Comparison of ENCODE assay signal across 30 cellular contexts in the genomic region with DNA sequence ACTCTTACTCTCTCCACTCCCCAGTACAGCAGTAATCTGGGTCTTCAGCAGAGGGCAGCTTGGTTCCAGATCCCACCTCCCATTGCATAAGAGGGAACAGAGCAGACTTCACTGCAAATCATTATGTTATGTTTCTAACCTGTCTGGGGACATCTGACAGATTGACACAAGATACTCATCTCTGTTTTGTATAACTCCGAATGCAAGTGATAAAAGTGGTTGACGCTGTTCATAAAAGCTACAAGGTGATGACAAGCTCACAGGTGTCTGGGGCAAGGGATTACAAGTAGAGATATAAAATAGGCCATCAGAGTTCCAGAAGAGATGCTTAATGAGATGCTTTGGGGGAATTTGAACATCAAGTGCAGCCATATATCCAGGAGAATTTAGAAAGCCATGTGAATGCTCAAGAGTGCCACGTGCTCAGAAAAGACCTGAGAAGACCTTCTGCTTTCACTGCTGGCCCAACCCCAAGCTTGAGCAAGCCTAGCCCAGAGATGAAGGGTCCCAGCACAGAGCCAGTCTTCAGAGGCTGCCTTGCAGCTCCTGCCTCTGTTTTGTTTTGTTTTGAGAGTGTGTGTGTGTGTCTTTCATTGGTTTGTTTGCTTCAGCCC.
"Had no signal": no experiment of that assay in that cellular context is flagged by ENCODE, and none has a peak within 500 bp of the region (broad histone marks: within the 10 kb centered on the region; RNA-seq: fewer than 3 reads in every experiment).

No MANE protein-coding gene starts in this region.

- H3K36me3 ChIP-seq: colonic mucosa, esophagus muscularis mucosa, gastroesophageal sphincter, heart right ventricle, ovary, stomach, thyroid gland, vagina had no signal

- H3K4me3 ChIP-seq: colonic mucosa, esophagus muscularis mucosa, gastroesophageal sphincter, heart right ventricle, lung, ovary, smooth muscle cell, stomach, thyroid gland, vagina had no signal

- H3K4me1 Mint-ChIP-seq: naive thymus-derived CD4-positive, alpha-beta T cell; nephron had no signal

- H3K4me2 ChIP-seq: smooth muscle cell had no signal

- H3K27me3 ChIP-seq: colonic mucosa, esophagus muscularis mucosa, foreskin keratinocyte, gastroesophageal sphincter, heart right ventricle, stomach, thyroid gland, vagina had no signal

- H3K27me3 Mint-ChIP-seq: dendritic cell treated with granulocyte-macrophage colony-stimulating factor and Interleukin-4, amounts not matched to agents 40 ng/mL and 50 ng/mL, for 4 days had no signal

- H3K27ac ChIP-seq: colonic mucosa, esophagus muscularis mucosa, foreskin keratinocyte, gastroesophageal sphincter, heart right ventricle, ovary, stomach, thyroid gland, vagina had no signal

- DNase-seq: colonic mucosa; effector CD8-positive, alpha-beta T cell; foreskin keratinocyte; heart right ventricle; hippocampal formation; kidney; mesenchymal stem cell; midbrain; naive thymus-derived CD4-positive, alpha-beta T cell; occipital lobe; ovary; posterior cingulate gyrus; retina; stimulated activated CD4-positive, alpha-beta T cell treated with anti-CD3 and anti-CD28 coated beads, Interleukin-12 subunit alpha, Interleukin-12 subunit beta, amount 100 ng/mL, for 4 hours; stimulated activated CD4-positive, alpha-beta T cell treated with anti-CD3 and anti-CD28 coated beads, Interleukin-1b, Interleukin-23, amount 100 ng/mL, for 48 hours; stimulated activated CD4-positive, alpha-beta T cell treated with anti-CD3 and anti-CD28 coated beads, Interleukin-4, amount 100 ng/mL, for 1 hour; stimulated activated CD8-positive, alpha-beta memory T cell treated with anti-CD3 and anti-CD28 coated beads, Interleukin-4, amount 100 ng/mL, for 48 hours; stimulated activated naive CD4-positive, alpha-beta T cell treated with Interleukin-2 at 50 U/mL for 16 hours; stomach; thyroid gland; trophoblast cell had no signal

- H3K4me1 ChIP-seq: colonic mucosa, esophagus muscularis mucosa, foreskin keratinocyte, gastroesophageal sphincter, heart right ventricle, stomach, thyroid gland, vagina had no signal

- H3K9me3 ChIP-seq: colonic mucosa, esophagus muscularis mucosa, gastroesophageal sphincter, heart right ventricle, ovary, stomach, thyroid gland, vagina had no signal

- H3K4me3 Mint-ChIP-seq: dendritic cell treated with granulocyte-macrophage colony-stimulating factor and Interleukin-4, amounts not matched to agents 40 ng/mL and 50 ng/mL, for 4 days; naive thymus-derived CD4-positive, alpha-beta T cell; nephron had no signal

- H3K27ac Mint-ChIP-seq: dendritic cell treated with granulocyte-macrophage colony-stimulating factor and Interleukin-4, amounts not matched to agents 40 ng/mL and 50 ng/mL, for 4 days; naive thymus-derived CD4-positive, alpha-beta T cell; nephron had no signal

- ATAC-seq: foreskin keratinocyte; gastroesophageal sphincter; heart right ventricle; left lobe of liver; naive thymus-derived CD4-positive, alpha-beta T cell; sciatic nerve had no signal

- H3K9me3 Mint-ChIP-seq: nephron had no signal
